In the genomic region with DNA sequence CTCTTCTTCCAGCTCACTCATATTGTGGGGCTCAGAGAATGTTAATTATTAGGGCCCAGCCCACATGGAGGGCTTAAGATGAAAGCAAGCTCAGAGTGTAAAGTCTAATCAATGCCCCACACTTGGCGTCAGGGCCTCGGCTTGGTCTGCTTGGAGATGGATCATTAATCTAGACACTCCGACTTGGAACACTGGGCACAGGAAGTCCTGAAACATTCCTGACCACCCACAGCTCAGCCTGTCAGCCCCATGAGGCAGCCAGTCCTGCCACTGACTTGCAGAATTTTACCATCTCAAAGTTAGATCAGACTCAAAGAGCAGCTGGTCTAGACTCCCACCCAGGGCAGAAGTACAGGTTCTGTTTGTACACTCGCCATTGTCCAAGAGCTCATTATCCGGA, we compare ENCODE assay signal across 25 cellular contexts.
A peak's percentile ranks its signal among the peaks of the same experiment; 100 is the strongest.
DNase-seq lines count a peak whose midpoint lies in the region; ATAC-seq, FAIRE-seq and TF ChIP-seq lines count a peak whose summit lies in the region.
"Had no signal": no experiment of that assay in that cellular context is flagged by ENCODE, and none has a peak within 500 bp of the region (broad histone marks: within the 10 kb centered on the region; RNA-seq: fewer than 3 reads in every experiment).

No MANE protein-coding gene starts in this region.

- 28 to 32% methylated on average over 5 of the region's 5 CpGs for WGBS in body of pancreas, 2 donors
- 36 to 37% methylated on average over 5 of the region's 5 CpGs for WGBS in pancreas, 2 donors

- in situ Hi-C loops in ACHN (cut with HindIII; ENCODE audit: low pct_ligation_motif_present, low pct_unique_long_range_greater_than_20kb, low sequenced_read_pairs) = no loop called here

- H3K9me3 ChIP-seq in body of pancreas (no peaks in the 10 kb centered on the region), pancreas (no peaks in the 10 kb centered on the region)
- H3K9me3 ChIP-seq: BLaER1 had no signal

- H3K36me3 ChIP-seq in body of pancreas (replicated peaks in 1 of 2; ENCODE audit: insufficient read depth in 1 of 2, low read depth in 2 of 2) (no peaks in the 10 kb centered on the region), pancreas (no peaks in the 10 kb centered on the region)
- H3K36me3 ChIP-seq: BLaER1 had no signal

- peak; percentile 71 for ATAC-seq in body of pancreas
- peak in 3 of 4 donors; percentile 19 to 70 (median 67) for ATAC-seq in pancreas
- no peak for ATAC-seq in HG03135 (IDR thresholded peaks at IDR 0.05; ENCODE audit: unreplicated experiment)
- ATAC-seq: GM12878 had no signal

- peak overlapping the region; percentile 47 to 72 (median 58) for H3K27ac ChIP-seq in body of pancreas
- H3K27ac ChIP-seq in pancreas = peak overlapping the region in 3 of 4 donors; percentile 30 to 50 (median 39)
- H3K27ac ChIP-seq: BLaER1, GM23248, HL-60, SK-N-MC had no signal

- TF ChIP-seq CTCF in body of pancreas (IDR thresholded peaks at IDR 0.05) (no peak), pancreas (IDR thresholded peaks at IDR 0.05) (no peak)

- intact Hi-C loops in body of pancreas (cut with DNase I) (no loop called here), pancreas (cut with DNase I) (no loop called here), head of caudate nucleus (cut with DNase I) (no loop called here)

- no peak for TF ChIP-seq POLR2A in body of pancreas (IDR thresholded peaks at IDR 0.05)

- H3K4me1 ChIP-seq in body of pancreas (peaks cover 18% of the 10 kb centered on the region), pancreas (no peaks in the 10 kb centered on the region)

- H3K27me3 ChIP-seq in body of pancreas (no peaks in the 10 kb centered on the region), pancreas (no peaks in the 10 kb centered on the region)
- H3K27me3 ChIP-seq: BLaER1 had no signal

- no peak for FAIRE-seq in pancreas (lab: Jason Lieb, UNC)
- FAIRE-seq: GM12878 had no signal

- DNase-seq in ACHN (peak; percentile 83), body of pancreas (peak in 3 of 4 donors; percentile 16 to 46 (median 21)), kidney glomerular epithelial cell (lab: John Stamatoyannopoulos, UW) (peak; percentile 85), pancreas (peak in 1 of 6 donors; percentile 44), head of caudate nucleus (no peak), 8988T (no peak)
- DNase-seq in stimulated activated CD4-positive, alpha-beta T cell treated with anti-CD3 and anti-CD28 coated beads, Interleukin-2, amount 100 ng/mL, for 48 hours = no peak
- DNase-seq: CD4-positive, alpha-beta T cell; COR-L47; DND-41; GM23248; H9; HFFc6; KBM-7; NCI-H1092 treated with DMSO at 0.1 percent for 48 hours; NCI-H2029 treated with DMSO at 0.1 percent for 48 hours; NCI-H226; NCI-H524; OCI-M1; Right ventricle myocardium superior had no signal

- H3K4me3 ChIP-seq in body of pancreas (no peak overlapping the region), pancreas (no peak overlapping the region)
- H3K4me3 ChIP-seq: BLaER1, GM12878, GM23248, SK-N-MC had no signal

Comparison
In these comparisons a context has a peak if more than half of its experiments do, and no peak if none do; other contexts are left out.
1. DNase-seq: peak in ACHN (single experiment), body of pancreas (3 of 4) and kidney glomerular epithelial cell (single experiment); none in head of caudate nucleus (0 of 42), 8988T (single experiment) and stimulated activated CD4-positive, alpha-beta T cell treated with anti-CD3 and anti-CD28 coated beads, Interleukin-2, amount 100 ng/mL, for 48 hours (0 of 2).